8 cellular contexts compared by ENCODE assay signal in the genomic region with DNA sequence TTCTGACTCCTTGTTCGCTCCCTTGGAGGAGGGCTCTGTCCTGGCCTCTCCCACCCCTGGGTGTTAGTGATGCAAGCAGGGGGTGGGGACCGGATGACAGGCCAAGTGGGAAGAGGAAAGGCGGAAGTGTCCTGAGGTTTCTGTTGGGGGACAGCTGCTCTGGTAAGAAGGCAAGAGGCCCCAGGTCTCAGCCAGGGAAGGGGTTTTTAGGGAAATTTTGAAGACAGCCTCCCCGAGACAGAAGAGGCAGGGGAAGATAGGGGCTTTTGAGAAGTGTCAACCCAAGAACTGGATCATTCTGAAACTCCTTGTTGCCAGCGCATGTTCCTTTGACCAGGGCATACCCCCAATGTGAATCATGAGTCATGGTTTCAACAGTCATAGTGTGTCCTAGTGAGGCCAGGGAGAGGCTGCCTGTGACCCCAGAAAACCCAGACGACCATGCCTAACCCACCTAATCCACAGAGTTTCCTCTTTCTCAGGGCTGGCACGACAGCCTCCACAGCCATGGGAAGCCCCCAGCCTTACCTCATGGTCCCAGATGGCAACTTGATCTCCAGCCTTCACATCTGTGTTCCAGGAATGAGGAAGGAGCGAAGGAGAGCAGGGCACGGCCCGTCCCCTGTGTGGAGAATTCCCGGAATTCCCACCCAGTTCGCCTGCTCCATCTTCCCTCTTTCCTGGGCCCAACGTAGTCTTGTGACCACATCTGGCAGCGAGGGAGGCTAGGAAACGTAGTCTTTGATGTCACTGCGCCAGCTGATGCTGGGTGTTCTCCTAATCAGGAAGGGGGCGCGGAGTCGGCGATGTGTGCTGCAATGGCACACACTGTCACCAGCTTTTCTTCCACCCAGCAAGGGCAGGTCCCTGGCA. TPM values are rescaled to one million over a fixed set of nuclear protein-coding genes. Genes with fewer than 3 reads are reported as not detected.
DNase-seq lines count a peak whose midpoint lies in the region; ATAC-seq and TF ChIP-seq lines count a peak whose summit lies in the region.

No MANE protein-coding gene starts in this region.

- H3K36me3 Mint-ChIP-seq in effector memory CD8-positive, alpha-beta T cell (ENCODE audit: insufficient read depth): peaks cover 16% of the 10 kb centered on the region
- no peaks in the 10 kb centered on the region for H3K36me3 Mint-ChIP-seq in mesothelial cell of epicardium

- H3K27ac Mint-ChIP-seq in effector memory CD8-positive, alpha-beta T cell: peak overlapping the region; percentile 87 to 91
- peak overlapping the region; percentile 36 to 79 for H3K27ac Mint-ChIP-seq in stimulated activated naive CD8-positive, alpha-beta T cell treated with anti-CD3 and anti-CD28 coated beads, Interleukin-15, amount 100 ng/mL, for 72 hours
- H3K27ac Mint-ChIP-seq in mesothelial cell of epicardium: no peak overlapping the region

- DNase-seq in Daoy (ENCODE audit: low read depth) (peak; percentile 52), HK-2 (ENCODE audit: unreplicated experiment) (peak; percentile 85), NCI-H2196 (lab: John Stamatoyannopoulos, UW; ENCODE audit: unreplicated experiment) (no peak), NCI-H128 (lab: John Stamatoyannopoulos, UW; ENCODE audit: unreplicated experiment) (no peak), mesothelial cell of epicardium (ENCODE audit: low spot score in 2 of 2, unreplicated experiment in 2 of 2) (no peak)
- no peak for DNase-seq in effector memory CD8-positive, alpha-beta T cell
- peak; percentile 73 to 88 for DNase-seq in stimulated activated naive CD8-positive, alpha-beta T cell treated with anti-CD3 and anti-CD28 coated beads, Interleukin-15, amount 100 ng/mL, for 72 hours

- H3K27me3 Mint-ChIP-seq in effector memory CD8-positive, alpha-beta T cell: no peaks in the 10 kb centered on the region
- H3K27me3 Mint-ChIP-seq in stimulated activated naive CD8-positive, alpha-beta T cell treated with anti-CD3 and anti-CD28 coated beads, Interleukin-15, amount 100 ng/mL, for 72 hours: peaks cover 5% of the 10 kb centered on the region
- H3K27me3 Mint-ChIP-seq in mesothelial cell of epicardium (ENCODE audit: low read depth): peaks cover 14% of the 10 kb centered on the region

- H3K4me3 Mint-ChIP-seq in effector memory CD8-positive, alpha-beta T cell: peak overlapping the region; percentile 57 to 67
- H3K4me3 Mint-ChIP-seq in stimulated activated naive CD8-positive, alpha-beta T cell treated with anti-CD3 and anti-CD28 coated beads, Interleukin-15, amount 100 ng/mL, for 72 hours: peak overlapping the region; percentile 28 to 40
- H3K4me3 Mint-ChIP-seq in mesothelial cell of epicardium: no peak overlapping the region

- ATAC-seq in GM21360 (IDR thresholded peaks at IDR 0.05; ENCODE audit: unreplicated experiment): peak; percentile 43
- ATAC-seq in effector memory CD8-positive, alpha-beta T cell (replicated peaks): no peak
- peak; percentile 80 for ATAC-seq in stimulated activated naive CD8-positive, alpha-beta T cell treated with anti-CD3 and anti-CD28 coated beads, Interleukin-15, amount 100 ng/mL, for 72 hours

- peaks cover 37 to 46% of the 10 kb centered on the region in 2 donors for H3K4me1 Mint-ChIP-seq in effector memory CD8-positive, alpha-beta T cell (ENCODE audit: low read depth in 2 of 2)
- peaks cover 91% of the 10 kb centered on the region for H3K4me1 Mint-ChIP-seq in stimulated activated naive CD8-positive, alpha-beta T cell treated with anti-CD3 and anti-CD28 coated beads, Interleukin-15, amount 100 ng/mL, for 72 hours
- peaks cover under 1% of the 10 kb centered on the region for H3K4me1 Mint-ChIP-seq in mesothelial cell of epicardium

- H3K9me3 Mint-ChIP-seq in effector memory CD8-positive, alpha-beta T cell: no peaks in the 10 kb centered on the region
- H3K9me3 Mint-ChIP-seq in stimulated activated naive CD8-positive, alpha-beta T cell treated with anti-CD3 and anti-CD28 coated beads, Interleukin-15, amount 100 ng/mL, for 72 hours: no peaks in the 10 kb centered on the region
- H3K9me3 Mint-ChIP-seq in mesothelial cell of epicardium: no peaks in the 10 kb centered on the region

- no peak for TF ChIP-seq CTCF in mesothelial cell of epicardium (IDR thresholded peaks at IDR 0.05; ENCODE audit: unreplicated experiment)

RNA-seq across cellular contexts. Expression of a gene that starts 4.9 kb away (rescaled TPM):
- total RNA-seq in Daoy (2014; rRNA removed; shearing (Covaris generic)): 3.3 and 5.1 TPM in 2 replicates
- 1.0 to 1.6 TPM (median 1.1 TPM) in 3 replicates for total RNA-seq in mesothelial cell of epicardium

RNA-seq across cellular contexts. Expression of a gene that starts 49.2 kb away (rescaled TPM):
- total RNA-seq in Daoy (2014; rRNA removed; shearing (Covaris generic)): 79.0 and 86.9 TPM in 2 replicates
- 31.5 to 33.9 TPM (median 32.3 TPM) in 3 replicates for total RNA-seq in mesothelial cell of epicardium

Comparison
In these comparisons a context has a peak if more than half of its experiments do, and no peak if none do; other contexts are left out.
1. DNase-seq: peak in Daoy (single experiment), HK-2 (single experiment) and stimulated activated naive CD8-positive, alpha-beta T cell treated with anti-CD3 and anti-CD28 coated beads, Interleukin-15, amount 100 ng/mL, for 72 hours (2 of 2); none in effector memory CD8-positive, alpha-beta T cell (0 of 3), NCI-H2196 (single experiment), NCI-H128 (single experiment) and mesothelial cell of epicardium (0 of 2).